12 cellular contexts compared by ENCODE assay signal in the genomic region with DNA sequence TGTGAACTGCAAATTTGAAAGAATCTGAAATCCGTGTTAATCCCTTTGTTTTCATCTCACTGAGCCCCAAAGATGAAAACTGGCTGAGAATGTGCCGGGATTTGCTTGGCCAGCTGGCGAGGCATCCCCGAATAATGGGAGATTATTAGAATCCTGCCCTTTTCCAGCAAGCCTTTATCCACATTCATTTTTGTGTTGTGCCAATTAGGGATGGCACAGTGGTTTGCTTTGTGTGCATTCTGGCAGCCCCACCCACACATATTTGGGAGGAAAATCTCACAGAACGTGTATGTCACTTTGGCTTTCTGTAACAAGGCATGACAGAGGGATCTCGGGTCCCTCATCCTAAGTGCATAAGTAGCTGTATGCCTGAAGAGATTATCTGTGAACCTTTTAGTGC.
"Had no signal": no experiment of that assay in that cellular context is flagged by ENCODE, and none has a peak within 500 bp of the region (broad histone marks: within the 10 kb centered on the region; RNA-seq: fewer than 3 reads in every experiment).

No MANE protein-coding gene starts in this region.

- ATAC-seq: activated CD4-positive, CD25-positive, alpha-beta regulatory T cell treated with anti-CD3 and anti-CD28 coated beads, Interleukin-2, amount 50 U/mL, for 24 hours; stimulated activated memory B cell treated with anti-CD40 and anti-IgM and Interleukin-4, amounts not matched to agents 10 μg/mL and 1 μg/mL and 100 μg/mL, for 72 hours had no signal

- H3K36me3 ChIP-seq: ascending aorta, left ventricle myocardium inferior, tibial nerve had no signal

- H3K27me3 ChIP-seq: ascending aorta, hepatocyte, tibial nerve had no signal

- H3K9me3 ChIP-seq: ascending aorta, left ventricle myocardium inferior, tibial nerve had no signal

- H3K4me1 ChIP-seq: ascending aorta, left ventricle myocardium inferior, tibial nerve had no signal

- DNase-seq: activated CD4-positive, alpha-beta T cell treated with anti-CD3 and anti-CD28 coated beads, Interleukin-2, amount 50 U/mL, for 1 hour; activated naive CD4-positive, alpha-beta T cell; activated naive CD8-positive, alpha-beta T cell treated with anti-CD3 and anti-CD28 coated beads, Interleukin-2, amount 10 ng/mL, durations not matched to agents 7 days and 5 days; kidney; left ventricle myocardium inferior; stimulated activated CD4-positive, alpha-beta T cell treated with anti-CD3 and anti-CD28 coated beads, Interleukin-2, amount 100 ng/mL, for 48 hours; T-helper 9 cell had no signal

- H3K4me3 ChIP-seq: ascending aorta, hepatocyte, left ventricle myocardium inferior, tibial nerve had no signal

- H3K27ac ChIP-seq: ascending aorta, hepatocyte, left ventricle myocardium inferior, tibial nerve had no signal
